Comparison of ENCODE assay signal across 1 cellular context in genomic region chr7:2598175-2598823, GRCh38.
TF ChIP-seq lines count a peak whose summit lies in the region.

No MANE protein-coding gene starts in this region.

TF ChIP-seq in WTC11, 78 proteins besides CTCF, POLR2A, EP300 and RAD21 (continued from another document):
- TF ChIP-seq, protein P1, sequence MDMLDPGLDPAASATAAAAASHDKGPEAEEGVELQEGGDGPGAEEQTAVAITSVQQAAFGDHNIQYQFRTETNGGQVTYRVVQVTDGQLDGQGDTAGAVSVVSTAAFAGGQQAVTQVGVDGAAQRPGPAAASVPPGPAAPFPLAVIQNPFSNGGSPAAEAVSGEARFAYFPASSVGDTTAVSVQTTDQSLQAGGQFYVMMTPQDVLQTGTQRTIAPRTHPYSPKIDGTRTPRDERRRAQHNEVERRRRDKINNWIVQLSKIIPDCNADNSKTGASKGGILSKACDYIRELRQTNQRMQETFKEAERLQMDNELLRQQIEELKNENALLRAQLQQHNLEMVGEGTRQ (CRISPR knock-in tag; IDR thresholded peaks at IDR 0.05) = no peak
- TF ChIP-seq, protein P2, sequence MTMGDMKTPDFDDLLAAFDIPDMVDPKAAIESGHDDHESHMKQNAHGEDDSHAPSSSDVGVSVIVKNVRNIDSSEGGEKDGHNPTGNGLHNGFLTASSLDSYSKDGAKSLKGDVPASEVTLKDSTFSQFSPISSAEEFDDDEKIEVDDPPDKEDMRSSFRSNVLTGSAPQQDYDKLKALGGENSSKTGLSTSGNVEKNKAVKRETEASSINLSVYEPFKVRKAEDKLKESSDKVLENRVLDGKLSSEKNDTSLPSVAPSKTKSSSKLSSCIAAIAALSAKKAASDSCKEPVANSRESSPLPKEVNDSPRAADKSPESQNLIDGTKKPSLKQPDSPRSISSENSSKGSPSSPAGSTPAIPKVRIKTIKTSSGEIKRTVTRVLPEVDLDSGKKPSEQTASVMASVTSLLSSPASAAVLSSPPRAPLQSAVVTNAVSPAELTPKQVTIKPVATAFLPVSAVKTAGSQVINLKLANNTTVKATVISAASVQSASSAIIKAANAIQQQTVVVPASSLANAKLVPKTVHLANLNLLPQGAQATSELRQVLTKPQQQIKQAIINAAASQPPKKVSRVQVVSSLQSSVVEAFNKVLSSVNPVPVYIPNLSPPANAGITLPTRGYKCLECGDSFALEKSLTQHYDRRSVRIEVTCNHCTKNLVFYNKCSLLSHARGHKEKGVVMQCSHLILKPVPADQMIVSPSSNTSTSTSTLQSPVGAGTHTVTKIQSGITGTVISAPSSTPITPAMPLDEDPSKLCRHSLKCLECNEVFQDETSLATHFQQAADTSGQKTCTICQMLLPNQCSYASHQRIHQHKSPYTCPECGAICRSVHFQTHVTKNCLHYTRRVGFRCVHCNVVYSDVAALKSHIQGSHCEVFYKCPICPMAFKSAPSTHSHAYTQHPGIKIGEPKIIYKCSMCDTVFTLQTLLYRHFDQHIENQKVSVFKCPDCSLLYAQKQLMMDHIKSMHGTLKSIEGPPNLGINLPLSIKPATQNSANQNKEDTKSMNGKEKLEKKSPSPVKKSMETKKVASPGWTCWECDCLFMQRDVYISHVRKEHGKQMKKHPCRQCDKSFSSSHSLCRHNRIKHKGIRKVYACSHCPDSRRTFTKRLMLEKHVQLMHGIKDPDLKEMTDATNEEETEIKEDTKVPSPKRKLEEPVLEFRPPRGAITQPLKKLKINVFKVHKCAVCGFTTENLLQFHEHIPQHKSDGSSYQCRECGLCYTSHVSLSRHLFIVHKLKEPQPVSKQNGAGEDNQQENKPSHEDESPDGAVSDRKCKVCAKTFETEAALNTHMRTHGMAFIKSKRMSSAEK (CRISPR knock-in tag; IDR thresholded peaks at IDR 0.05; ENCODE audit: borderline replicate concordance) = no peak
